Comparison of ENCODE assay signal across 29 cellular contexts in the genomic region with DNA sequence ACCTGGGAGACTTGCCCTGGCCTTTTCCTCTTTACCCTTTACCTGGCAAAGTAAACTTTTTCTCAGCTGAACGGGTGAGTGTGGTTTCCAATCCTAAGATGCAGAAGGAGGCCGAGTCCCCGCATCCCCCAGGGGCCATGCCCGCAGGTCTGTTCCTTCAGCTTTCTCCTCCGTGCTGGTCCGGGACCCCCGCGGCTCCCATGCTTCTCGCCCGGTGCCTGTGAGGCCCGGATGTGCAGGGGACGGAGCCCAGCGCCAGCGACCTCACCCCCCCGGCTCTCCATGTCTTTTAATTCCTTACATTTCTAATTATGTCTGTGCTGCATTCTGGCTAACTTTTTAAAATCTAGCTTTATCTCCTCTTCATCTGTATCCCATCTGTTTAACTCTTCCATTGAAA. TPM values are rescaled to one million over a fixed set of nuclear protein-coding genes. Genes with fewer than 3 reads are reported as not detected.
DNase-seq lines count a peak whose midpoint lies in the region; ATAC-seq, FAIRE-seq and TF ChIP-seq lines count a peak whose summit lies in the region.
"Had no signal": no experiment of that assay in that cellular context is flagged by ENCODE, and none has a peak within 500 bp of the region (broad histone marks: within the 10 kb centered on the region; RNA-seq: fewer than 3 reads in every experiment).

No MANE protein-coding gene starts in this region.

- no TSS peak for BruUV-seq in HepG2 (replicated peaks; lab: Mats Ljungman, UMichigan)

- in situ Hi-C loops in brain microvascular endothelial cell (cut with HindIII; ENCODE audit: low pct_ligation_motif_present, low sequenced_read_pairs) (no loop called here), HepG2 (cut with HindIII; ENCODE audit: extremely low pct_ligation_motif_present, low pct_unique_long_range_greater_than_20kb) (no loop called here)

- H3K9ac ChIP-seq in MM.1S (ENCODE audit: low read length) (no peak overlapping the region; the same call in 1 of the 2 replicates), trophoblast cell (ENCODE audit: low read length) (no peak overlapping the region), HepG2 (ENCODE audit: insufficient read depth, low read depth, low read length) (no peak overlapping the region)
- H3K9ac ChIP-seq: parathyroid adenoma had no signal

- H3K27me3 ChIP-seq in MM.1S (replicated peaks; ENCODE audit: insufficient read depth, low read length) (no peaks in the 10 kb centered on the region), brain microvascular endothelial cell (replicated peaks) (no peaks in the 10 kb centered on the region), trophoblast cell (ENCODE audit: insufficient read depth, low read length) (no peaks in the 10 kb centered on the region), HepG2 (ENCODE audit: control insufficient read depth in 1 of 2, insufficient read depth in 2 of 2, low read length in 2 of 2) (peaks cover 0 to 11% of the 10 kb centered on the region in 2 experiments; a peak in 1 of 5 replicates)
- H3K27me3 ChIP-seq: body of pancreas, foreskin keratinocyte, heart left ventricle, right atrium auricular region, upper lobe of right lung had no signal

- H3K4ac ChIP-seq in trophoblast cell (ENCODE audit: low read depth, low read length), result no peak overlapping the region

- H2AFZ ChIP-seq in MM.1S (ENCODE audit: low read length) (peak overlapping the region; percentile 4; the same call in 1 of the 2 replicates), trophoblast cell (ENCODE audit: insufficient read depth, low read length, poor library complexity) (no peak overlapping the region), HepG2 (ENCODE audit: low read length) (no peak overlapping the region)
- H2AFZ ChIP-seq: parathyroid adenoma had no signal

- H3K4me3 Mint-ChIP-seq in activated T-helper 2 cell treated with anti-CD3 and anti-CD28 coated beads, Interferon-gamma antibody, Interleukin-2, Interleukin-4, amounts not matched to agents 10 μg/mL and 5 μg/mL and 100 μg/mL, durations not matched to agents 14 hours and 24 hours and 36 hours (ENCODE audit: low read depth), result no peak overlapping the region
- H3K4me3 Mint-ChIP-seq: CD4-positive, alpha-beta T cell; stimulated activated memory B cell treated with anti-CD40 and anti-IgM and Interleukin-4, amounts not matched to agents 10 μg/mL and 1 μg/mL and 100 μg/mL, for 72 hours had no signal

- H3K9me2 ChIP-seq in MM.1S (replicated peaks; ENCODE audit: insufficient read depth, low read length), result no peaks in the 10 kb centered on the region

- CTCF ChIA-PET in HepG2 (lab: Yijun Ruan, JAX; ENCODE audit: low intra/inter-chr PET ratio, low total read pairs), result no interaction called here

- TF ChIP-seq POLR2A in HepG2 (IDR thresholded peaks at IDR 0.05; ENCODE audit: insufficient read depth in 1 of 2, low read depth in 2 of 2, low read length in 2 of 2), result no peak

- peaks cover 24% of the 10 kb centered on the region for H3F3A ChIP-seq in MM.1S (ENCODE audit: insufficient read depth, low read length)

- H3K9me3 Mint-ChIP-seq in activated T-helper 2 cell treated with anti-CD3 and anti-CD28 coated beads, Interferon-gamma antibody, Interleukin-2, Interleukin-4, amounts not matched to agents 10 μg/mL and 5 μg/mL and 100 μg/mL, durations not matched to agents 14 hours and 24 hours and 36 hours, result no peaks in the 10 kb centered on the region
- H3K9me3 Mint-ChIP-seq: CD4-positive, alpha-beta T cell; stimulated activated memory B cell treated with anti-CD40 and anti-IgM and Interleukin-4, amounts not matched to agents 10 μg/mL and 1 μg/mL and 100 μg/mL, for 72 hours had no signal

- FAIRE-seq in HepG2 (lab: Jason Lieb, UNC), result no peak

- peaks cover 19% of the 10 kb centered on the region for H3K4me1 Mint-ChIP-seq in activated T-helper 2 cell treated with anti-CD3 and anti-CD28 coated beads, Interferon-gamma antibody, Interleukin-2, Interleukin-4, amounts not matched to agents 10 μg/mL and 5 μg/mL and 100 μg/mL, durations not matched to agents 14 hours and 24 hours and 36 hours (ENCODE audit: low read depth)
- H3K4me1 Mint-ChIP-seq: stimulated activated memory B cell treated with anti-CD40 and anti-IgM and Interleukin-4, amounts not matched to agents 10 μg/mL and 1 μg/mL and 100 μg/mL, for 72 hours had no signal

- POLR2A ChIA-PET in HepG2 (lab: Yijun Ruan, JAX), result no interaction called here

- no peak overlapping the region for H4K12ac ChIP-seq in trophoblast cell (ENCODE audit: low read depth, low read length)

- no peak overlapping the region for H2BK120ac ChIP-seq in trophoblast cell (ENCODE audit: insufficient read depth, low read length, poor library complexity)

- intact Hi-C loops in activated T-helper 2 cell treated with anti-CD3 and anti-CD28 coated beads, Interferon-gamma antibody, Interleukin-2, Interleukin-4, amounts not matched to agents 10 μg/mL and 5 μg/mL and 100 μg/mL, durations not matched to agents 14 hours and 24 hours and 36 hours (cut with micrococcal nuclease), result no loop called here
- intact Hi-C loops in HepG2 (cut with micrococcal nuclease; ENCODE audit: unreplicated experiment), result no loop called here

- H3K27me3 Mint-ChIP-seq in activated T-helper 2 cell treated with anti-CD3 and anti-CD28 coated beads, Interferon-gamma antibody, Interleukin-2, Interleukin-4, amounts not matched to agents 10 μg/mL and 5 μg/mL and 100 μg/mL, durations not matched to agents 14 hours and 24 hours and 36 hours (ENCODE audit: low read depth), result no peaks in the 10 kb centered on the region
- H3K27me3 Mint-ChIP-seq: CD4-positive, alpha-beta T cell; stimulated activated memory B cell treated with anti-CD40 and anti-IgM and Interleukin-4, amounts not matched to agents 10 μg/mL and 1 μg/mL and 100 μg/mL, for 72 hours had no signal

- peak overlapping the region; percentile 38 for H4K8ac ChIP-seq in trophoblast cell (ENCODE audit: low read depth, low read length)

- WGBS in trophoblast cell (ENCODE audit: extremely low coverage, insufficient coverage, insufficient read length), result no CpG with 5 or more reads among the region's 15 CpGs
- 38% methylated on average over 8 of the region's 15 CpGs for WGBS in HepG2 (ENCODE audit: low lambda C conversion rate)

- no peaks in the 10 kb centered on the region for H3K36me3 Mint-ChIP-seq in activated T-helper 2 cell treated with anti-CD3 and anti-CD28 coated beads, Interferon-gamma antibody, Interleukin-2, Interleukin-4, amounts not matched to agents 10 μg/mL and 5 μg/mL and 100 μg/mL, durations not matched to agents 14 hours and 24 hours and 36 hours (ENCODE audit: low read depth)

- TF ChIP-seq EP300 in HepG2 (IDR thresholded peaks at IDR 0.05; ENCODE audit: low read depth in 2 of 2, low read length in 2 of 2) (no peak), HepG2 (CRISPR knock-in tag; IDR thresholded peaks at IDR 0.05; ENCODE audit: borderline replicate concordance) (no peak)

- peaks cover 46% of the 10 kb centered on the region for H3K4me1 ChIP-seq in MM.1S (ENCODE audit: low read length)
- H3K4me1 ChIP-seq in trophoblast cell (ENCODE audit: control insufficient read depth in 1 of 2, insufficient read depth in 2 of 2, low read length in 2 of 2), result no peaks in the 10 kb centered on the region
- H3K4me1 ChIP-seq in HepG2 (ENCODE audit: insufficient read depth, low read length), result no peaks in the 10 kb centered on the region
- H3K4me1 ChIP-seq: body of pancreas, HAP-1, parathyroid adenoma, right atrium auricular region, upper lobe of right lung had no signal

- ATAC-seq in HG03135 (IDR thresholded peaks at IDR 0.05; ENCODE audit: unreplicated experiment) (no peak), HepG2 (no peak)
- ATAC-seq: body of pancreas, heart left ventricle, Right ventricle myocardium inferior, upper lobe of right lung had no signal

- no peaks in the 10 kb centered on the region for H3K9me3 ChIP-seq in MM.1S (replicated peaks; ENCODE audit: insufficient read depth, low read length)
- H3K9me3 ChIP-seq in trophoblast cell (ENCODE audit: insufficient read depth, low read depth, low read length), result no peaks in the 10 kb centered on the region
- H3K9me3 ChIP-seq in HepG2 (ENCODE audit: low read length), result no peaks in the 10 kb centered on the region
- H3K9me3 ChIP-seq: body of pancreas, HAP-1, right atrium auricular region, upper lobe of right lung had no signal

- H3K79me2 ChIP-seq in MM.1S (ENCODE audit: low read length) (no peaks in the 10 kb centered on the region), trophoblast cell (ENCODE audit: control insufficient read depth, insufficient read depth, low read length, poor library complexity) (no peaks in the 10 kb centered on the region), HepG2 (ENCODE audit: insufficient read depth, low read length) (no peaks in the 10 kb centered on the region)
- H3K79me2 ChIP-seq: parathyroid adenoma had no signal

- H4K91ac ChIP-seq in trophoblast cell (ENCODE audit: low read depth, low read length), result no peak overlapping the region

- H3K4me2 ChIP-seq in MM.1S (ENCODE audit: low read depth, low read length) (peak overlapping the region; percentile 44), trophoblast cell (ENCODE audit: low read length) (no peak overlapping the region), HepG2 (ENCODE audit: low read depth, low read length) (no peak overlapping the region)

- H3K27ac Mint-ChIP-seq in activated T-helper 2 cell treated with anti-CD3 and anti-CD28 coated beads, Interferon-gamma antibody, Interleukin-2, Interleukin-4, amounts not matched to agents 10 μg/mL and 5 μg/mL and 100 μg/mL, durations not matched to agents 14 hours and 24 hours and 36 hours, result no peak overlapping the region
- H3K27ac Mint-ChIP-seq: CD4-positive, alpha-beta T cell; stimulated activated memory B cell treated with anti-CD40 and anti-IgM and Interleukin-4, amounts not matched to agents 10 μg/mL and 1 μg/mL and 100 μg/mL, for 72 hours had no signal

- no peak for DNase-seq in GM12864 (ENCODE audit: low read depth)
- DNase-seq in MM.1S, result no peak
- DNase-seq in brain microvascular endothelial cell, result no peak
- DNase-seq in trophoblast cell, result no peak
- no peak for DNase-seq in activated T-helper 2 cell treated with anti-CD3 and anti-CD28 coated beads, Interferon-gamma antibody, Interleukin-2, Interleukin-4, amounts not matched to agents 10 μg/mL and 5 μg/mL and 100 μg/mL, durations not matched to agents 14 hours and 24 hours and 36 hours (ENCODE audit: low spot score)
- no peak for DNase-seq in HepG2 (ENCODE audit: low spot score)
- DNase-seq: activated CD4-positive, alpha-beta T cell treated with anti-CD3 and anti-CD28 coated beads for 4 hours; activated CD8-positive, alpha-beta memory T cell treated with anti-CD3 and anti-CD28 coated beads for 24 hours; body of pancreas; CD4-positive, alpha-beta T cell; cerebellar nuclear complex; heart left ventricle; KBM-7; NCI-H1417; NCI-H2081 treated with DMSO at 0.1 percent for 48 hours; NCI-H774; OCI-M1; stimulated activated CD4-positive, alpha-beta T cell treated with anti-CD3 and anti-CD28 coated beads, Interleukin-12 subunit alpha, Interleukin-12 subunit beta, amount 100 ng/mL, for 4 hours; stimulated activated CD4-positive, alpha-beta T cell treated with anti-CD3 and anti-CD28 coated beads, Interleukin-4, amount 100 ng/mL, for 1 hour; substantia nigra; upper lobe of right lung had no signal

- peak overlapping the region; percentile 29 for H2AK5ac ChIP-seq in trophoblast cell (ENCODE audit: low read length)

- H3K27ac ChIP-seq in MM.1S (ENCODE audit: low read length), result peak overlapping the region; percentile 54; the same call in 1 of the 2 replicates
- no peak overlapping the region for H3K27ac ChIP-seq in brain microvascular endothelial cell
- no peak overlapping the region for H3K27ac ChIP-seq in trophoblast cell (ENCODE audit: low read depth, low read length)
- no peak overlapping the region for H3K27ac ChIP-seq in HepG2 (ENCODE audit: extremely low read length, insufficient read depth, low read length)
- H3K27ac ChIP-seq: body of pancreas, foreskin keratinocyte, heart left ventricle, parathyroid adenoma, right atrium auricular region, upper lobe of right lung had no signal

- no peak for TF ChIP-seq RAD21 in HepG2 (CRISPR knock-in tag; IDR thresholded peaks at IDR 0.05)

- no peaks in the 10 kb centered on the region for H4K20me1 ChIP-seq in MM.1S (ENCODE audit: insufficient read depth, low read length)
- no peaks in the 10 kb centered on the region for H4K20me1 ChIP-seq in HepG2 (ENCODE audit: insufficient read depth, low read length)

- no peak overlapping the region for H3K18ac ChIP-seq in trophoblast cell (ENCODE audit: low read length)

- no peak overlapping the region for H2BK12ac ChIP-seq in trophoblast cell (ENCODE audit: low read length)

- H3K4me3 ChIP-seq in GM12864 (ENCODE audit: low read depth, low read length) (peak overlapping the region; percentile 10; the same call in 1 of the 2 replicates), MM.1S (ENCODE audit: low read length) (no peak overlapping the region), brain microvascular endothelial cell (ENCODE audit: low read depth, low read length) (peak overlapping the region; percentile 42), trophoblast cell (ENCODE audit: low read depth, low read length) (no peak overlapping the region), HepG2 (replicated peaks in 1 of 3; ENCODE audit: insufficient read depth in 1 of 3, low read depth in 2 of 3, low read length in 3 of 3) (no peak overlapping the region)
- H3K4me3 ChIP-seq: body of pancreas, HAP-1, heart left ventricle, lung, right atrium auricular region, upper lobe of right lung had no signal

- H3K23ac ChIP-seq in trophoblast cell (ENCODE audit: low read length), result no peak overlapping the region

- no peaks in the 10 kb centered on the region for H3K79me1 ChIP-seq in trophoblast cell (ENCODE audit: low read length)

- no peak overlapping the region for H3K14ac ChIP-seq in trophoblast cell (ENCODE audit: low read length)

- no peaks in the 10 kb centered on the region for H3K36me3 ChIP-seq in MM.1S (replicated peaks; ENCODE audit: insufficient read depth, low read length)
- H3K36me3 ChIP-seq in brain microvascular endothelial cell (replicated peaks), result no peaks in the 10 kb centered on the region
- peaks cover 2 to 3% of the 10 kb centered on the region in 2 experiments for H3K36me3 ChIP-seq in trophoblast cell (ENCODE audit: control insufficient read depth in 1 of 2, insufficient read depth in 2 of 2, low read length in 2 of 2)
- no peaks in the 10 kb centered on the region for H3K36me3 ChIP-seq in HepG2 (replicated peaks in 1 of 2; ENCODE audit: control insufficient read depth in 1 of 2, insufficient read depth in 2 of 2, low read length in 2 of 2)
- H3K36me3 ChIP-seq: HAP-1, right atrium auricular region had no signal

- TF ChIP-seq CTCF in GM12864 (IDR thresholded peaks at IDR 0.05; ENCODE audit: low read depth, low read length, missing control alignments) (no peak), MM.1S (IDR thresholded peaks at IDR 0.05; ENCODE audit: low read length) (no peak), brain microvascular endothelial cell (IDR thresholded peaks at IDR 0.05; ENCODE audit: low read depth, low read length, missing control alignments) (no peak), HepG2 (CRISPR knock-in tag; IDR thresholded peaks at IDR 0.05) (no peak)

- H2BK5ac ChIP-seq in trophoblast cell (ENCODE audit: low read depth, low read length, poor library complexity), result peak overlapping the region; percentile 1

RNA-seq across cellular contexts. Expression of gene SCYL3, which starts 21.5 kb away (rescaled TPM):
- polyA plus RNA-seq in trophoblast cell (2013), result 13.1 and 13.4 TPM in 2 replicates
- 9.5 and 10.2 TPM in 2 replicates for total RNA-seq in activated T-helper 2 cell treated with anti-CD3 and anti-CD28 coated beads, Interferon-gamma antibody, Interleukin-2, Interleukin-4, amounts not matched to agents 10 μg/mL and 5 μg/mL and 100 μg/mL, durations not matched to agents 14 hours and 24 hours and 36 hours
- total RNA-seq in HepG2 (2016; rRNA removed; fragmentation: Illumina TruSeq; extraction: Trizol), result 4.9 and 6.3 TPM in 2 replicates
- total RNA-seq in HepG2 (2016; cell fraction: cytosol; rRNA removed; fragmentation: Illumina TruSeq; extraction: Trizol; ENCODE audit: low read depth), result 0.81 and 0.97 TPM in 2 replicates
- total RNA-seq in HepG2 (2016; cell fraction: insoluble cytoplasmic fraction; rRNA removed; fragmentation: Illumina TruSeq; extraction: Trizol), result 5.9 and 6.5 TPM in 2 replicates
- total RNA-seq in HepG2 (2016; cell fraction: membrane; rRNA removed; fragmentation: Illumina TruSeq; extraction: Trizol), result 1.8 and 1.9 TPM in 2 replicates
- total RNA-seq in HepG2 (2016; cell fraction: nucleus; rRNA removed; fragmentation: Illumina TruSeq; extraction: Trizol), result 8.7 and 9.9 TPM in 2 replicates
- polyA plus RNA-seq in HepG2 (2011; rRNA removed), result 3.1 and 3.3 TPM in 2 replicates
- 1.6 and 2.4 TPM in 2 replicates for polyA plus RNA-seq in HepG2 (2011; cell fraction: cytosol; rRNA removed)
- polyA plus RNA-seq in HepG2 (2011; cell fraction: nucleus; rRNA removed), result 3.5 and 4.7 TPM in 2 replicates
- 2.6 and 2.9 TPM in 2 replicates for polyA plus RNA-seq in HepG2 (2012)
- 0.25 and 0.34 TPM in 2 replicates for polyA plus RNA-seq in HepG2 (2016; cell fraction: cytosol; fragmentation: Illumina TruSeq; extraction: Trizol; ENCODE audit: low read depth)
- polyA plus RNA-seq in HepG2 (2016; cell fraction: insoluble cytoplasmic fraction; fragmentation: Illumina TruSeq; extraction: Trizol; ENCODE audit: low read depth), result 4.7 and 4.9 TPM in 2 replicates
- polyA plus RNA-seq in HepG2 (2016; cell fraction: membrane; fragmentation: Illumina TruSeq; extraction: Trizol; ENCODE audit: low read depth), result 0.63 and 0.68 TPM in 2 replicates
- polyA plus RNA-seq in HepG2 (2016; cell fraction: nucleus; fragmentation: Illumina TruSeq; extraction: Trizol; ENCODE audit: insufficient read depth, low read depth), result 7.0 and 8.1 TPM in 2 replicates
- polyA minus RNA-seq in HepG2 (2011; rRNA and poly(A)+ RNA removed; ENCODE audit: low replicate concordance), result 4.8 and 7.2 TPM in 2 replicates
- 1.9 and 2.0 TPM in 2 replicates for polyA minus RNA-seq in HepG2 (2011; cell fraction: cytosol; rRNA and poly(A)+ RNA removed)
- polyA minus RNA-seq in HepG2 (2011; cell fraction: nucleus; rRNA and poly(A)+ RNA removed), result 14.9 and 18.6 TPM in 2 replicates

Comparison
In these comparisons a context has a peak if more than half of its experiments do, and no peak if none do; other contexts are left out.
1. H3K4me3 ChIP-seq: peak in GM12864 (single experiment) and brain microvascular endothelial cell (single experiment); none in MM.1S (single experiment), trophoblast cell (single experiment) and HepG2 (0 of 3).